In the genomic region with DNA sequence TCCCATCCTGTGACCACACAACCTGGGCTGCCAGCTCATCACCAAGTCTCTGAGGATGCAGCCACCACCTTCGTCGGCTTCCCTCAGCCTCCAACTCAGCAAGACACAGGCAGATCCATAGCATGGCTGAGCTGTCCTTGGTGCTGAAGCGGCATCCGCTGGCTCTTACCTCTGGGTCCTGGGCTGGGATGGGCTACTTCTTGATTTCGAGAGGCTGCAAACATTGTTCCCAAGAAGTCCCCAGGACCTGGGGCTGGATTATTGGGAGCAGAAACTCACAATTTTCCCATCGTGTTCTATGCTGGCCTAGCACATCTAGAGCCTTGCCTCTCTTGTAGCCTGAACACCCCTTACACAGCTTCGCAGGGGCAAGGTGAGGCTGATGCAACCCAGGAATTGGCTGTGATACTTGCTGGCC, we compare ENCODE assay signal across 9 cellular contexts. TPM values are rescaled to one million over a fixed set of nuclear protein-coding genes. Genes with fewer than 3 reads are reported as not detected.
A peak's percentile ranks its signal among the peaks of the same experiment; 100 is the strongest.
DNase-seq lines count a peak whose midpoint lies in the region; ATAC-seq and TF ChIP-seq lines count a peak whose summit lies in the region.
"Had no signal": no experiment of that assay in that cellular context is flagged by ENCODE, and none has a peak within 500 bp of the region (broad histone marks: within the 10 kb centered on the region; RNA-seq: fewer than 3 reads in every experiment).

No MANE protein-coding gene starts in this region.

- H3K36me3 ChIP-seq in HEK293 (ENCODE audit: control insufficient read depth in 2 of 2, insufficient read depth in 1 of 2, low read length in 2 of 2): no peaks in the 10 kb centered on the region
- H3K36me3 ChIP-seq in fibroblast of lung (ENCODE audit: control insufficient read depth, insufficient read depth, low read length): no peaks in the 10 kb centered on the region
- H3K36me3 ChIP-seq: uterus had no signal

- H3K9ac ChIP-seq in fibroblast of lung (ENCODE audit: insufficient read depth, low read length): no peak overlapping the region

- peak; percentile 80 for DNase-seq in RPMI8226
- peak; percentile 55 to 59 for DNase-seq in fibroblast of lung (ENCODE audit: low read depth in 2 of 2)
- peak; percentile 12 for DNase-seq in skeletal muscle cell (ENCODE audit: low read depth)
- no peak for DNase-seq in NCI-H2081 treated with DMSO at 0.1 percent for 48 hours (lab: John Stamatoyannopoulos, UW)
- DNase-seq in NK-92 treated with Interleukin-12 subunit alpha and Interleukin-12 subunit beta, amount 100 ng/mL, for 24 hours (lab: John Stamatoyannopoulos, UW): no peak

- no peak overlapping the region for H2AFZ ChIP-seq in fibroblast of lung (ENCODE audit: low read length)

- peaks cover 4% of the 10 kb centered on the region for H3K27me3 ChIP-seq in fibroblast of lung (ENCODE audit: control insufficient read depth, insufficient read depth, low read length)
- H3K27me3 ChIP-seq: uterus had no signal

- H3K4me3 ChIP-seq in HEK293 (ENCODE audit: low read depth, low read length): no peak overlapping the region
- H3K4me3 ChIP-seq in fibroblast of lung (replicated peaks in 1 of 4; ENCODE audit: control extremely low read depth in 1 of 4, insufficient read depth in 1 of 4, low read depth in 3 of 4, low read length in 4 of 4): no peak overlapping the region
- H3K4me3 ChIP-seq in skeletal muscle cell (ENCODE audit: low read depth, low read length): no peak overlapping the region
- H3K4me3 ChIP-seq: uterus had no signal

- H3K4me1 ChIP-seq in HEK293 (ENCODE audit: control insufficient read depth, insufficient read depth, low read length): no peaks in the 10 kb centered on the region
- H3K4me1 ChIP-seq in fibroblast of lung (ENCODE audit: control insufficient read depth, extremely low read depth, insufficient read depth, low read length): no peaks in the 10 kb centered on the region
- H3K4me1 ChIP-seq: uterus had no signal

- H3K27ac ChIP-seq in HEK293 (ENCODE audit: extremely low read depth, low read depth, low read length) (no peak overlapping the region), fibroblast of lung (ENCODE audit: insufficient read depth, low read length) (no peak overlapping the region)
- H3K27ac ChIP-seq: uterus had no signal

- ATAC-seq in GM21717 (IDR thresholded peaks at IDR 0.05; ENCODE audit: unreplicated experiment): no peak

- no peaks in the 10 kb centered on the region for H3K79me2 ChIP-seq in fibroblast of lung (ENCODE audit: control insufficient read depth, insufficient read depth, low read length)

- H3K9me3 ChIP-seq in HEK293 (ENCODE audit: control insufficient read depth, insufficient read depth, low read depth, low read length) (no peaks in the 10 kb centered on the region), fibroblast of lung (ENCODE audit: control insufficient read depth, insufficient read depth, low read depth, low read length) (no peaks in the 10 kb centered on the region)
- H3K9me3 ChIP-seq: uterus had no signal

- H4K20me1 ChIP-seq in fibroblast of lung (ENCODE audit: control insufficient read depth, extremely low read depth, insufficient read depth, low read length): no peaks in the 10 kb centered on the region

- no peak overlapping the region for H3K4me2 ChIP-seq in fibroblast of lung (ENCODE audit: extremely low read depth, insufficient read depth, low read length)

- no peak for TF ChIP-seq CTCF in HEK293 (tag by site-specific recombination; IDR thresholded peaks at IDR 0.05)
- TF ChIP-seq CTCF in fibroblast of lung (conservative IDR thresholded peaks at IDR 0.05 in 1 of 2, IDR thresholded peaks at IDR 0.05 in 1 of 2; ENCODE audit: low read depth in 1 of 2, low read length in 2 of 2): no peak

- POLR2A ChIA-PET in HEK293 (lab: Yijun Ruan, JAX): no interaction called here

- CTCF ChIA-PET in HEK293 (lab: Yijun Ruan, JAX): no interaction called here

TF ChIP-seq in HEK293, 187 proteins besides CTCF, POLR2A, EP300 and RAD21 (continues in another document):
- TF ChIP-seq ZNF600 (tag by site-specific recombination; IDR thresholded peaks at IDR 0.05) (peak; percentile 61), ZBTB17 (tag by site-specific recombination; IDR thresholded peaks at IDR 0.05) (peak; percentile 66), ZNF23 (tag by site-specific recombination; IDR thresholded peaks at IDR 0.05; ENCODE audit: borderline replicate concordance) (no peak), TSHZ1 (tag by site-specific recombination; IDR thresholded peaks at IDR 0.05; ENCODE audit: borderline replicate concordance) (no peak), PBX3 (CRISPR knock-in tag; IDR thresholded peaks at IDR 0.05) (peak; percentile 75; the same call in 1 of the 2 replicates)
- TF ChIP-seq, protein P1, sequence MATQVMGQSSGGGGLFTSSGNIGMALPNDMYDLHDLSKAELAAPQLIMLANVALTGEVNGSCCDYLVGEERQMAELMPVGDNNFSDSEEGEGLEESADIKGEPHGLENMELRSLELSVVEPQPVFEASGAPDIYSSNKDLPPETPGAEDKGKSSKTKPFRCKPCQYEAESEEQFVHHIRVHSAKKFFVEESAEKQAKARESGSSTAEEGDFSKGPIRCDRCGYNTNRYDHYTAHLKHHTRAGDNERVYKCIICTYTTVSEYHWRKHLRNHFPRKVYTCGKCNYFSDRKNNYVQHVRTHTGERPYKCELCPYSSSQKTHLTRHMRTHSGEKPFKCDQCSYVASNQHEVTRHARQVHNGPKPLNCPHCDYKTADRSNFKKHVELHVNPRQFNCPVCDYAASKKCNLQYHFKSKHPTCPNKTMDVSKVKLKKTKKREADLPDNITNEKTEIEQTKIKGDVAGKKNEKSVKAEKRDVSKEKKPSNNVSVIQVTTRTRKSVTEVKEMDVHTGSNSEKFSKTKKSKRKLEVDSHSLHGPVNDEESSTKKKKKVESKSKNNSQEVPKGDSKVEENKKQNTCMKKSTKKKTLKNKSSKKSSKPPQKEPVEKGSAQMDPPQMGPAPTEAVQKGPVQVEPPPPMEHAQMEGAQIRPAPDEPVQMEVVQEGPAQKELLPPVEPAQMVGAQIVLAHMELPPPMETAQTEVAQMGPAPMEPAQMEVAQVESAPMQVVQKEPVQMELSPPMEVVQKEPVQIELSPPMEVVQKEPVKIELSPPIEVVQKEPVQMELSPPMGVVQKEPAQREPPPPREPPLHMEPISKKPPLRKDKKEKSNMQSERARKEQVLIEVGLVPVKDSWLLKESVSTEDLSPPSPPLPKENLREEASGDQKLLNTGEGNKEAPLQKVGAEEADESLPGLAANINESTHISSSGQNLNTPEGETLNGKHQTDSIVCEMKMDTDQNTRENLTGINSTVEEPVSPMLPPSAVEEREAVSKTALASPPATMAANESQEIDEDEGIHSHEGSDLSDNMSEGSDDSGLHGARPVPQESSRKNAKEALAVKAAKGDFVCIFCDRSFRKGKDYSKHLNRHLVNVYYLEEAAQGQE (tag by site-specific recombination; IDR thresholded peaks at IDR 0.05): peak; percentile 98

RNA-seq across cellular contexts. Expression of gene C1QA, which starts 24.9 kb away (rescaled TPM):
- 0.26 TPM in 1 of 2 replicates, not detected in the other for total RNA-seq in fibroblast of lung
- polyA plus RNA-seq in fibroblast of lung: not detected in 2 replicates
- not detected in 2 replicates for polyA plus RNA-seq in fibroblast of lung (2012)
- not detected in 2 replicates for polyA minus RNA-seq in fibroblast of lung (ENCODE audit: low replicate concordance)
- polyA plus RNA-seq: immature natural killer cell had no signal

RNA-seq across cellular contexts. Expression of gene C1QC, which starts 31.9 kb away (rescaled TPM):
- total RNA-seq in fibroblast of lung: not detected in 2 replicates
- polyA plus RNA-seq in fibroblast of lung: not detected in 2 replicates
- polyA plus RNA-seq in fibroblast of lung (2012): not detected in 2 replicates
- not detected in 2 replicates for polyA minus RNA-seq in fibroblast of lung (ENCODE audit: low replicate concordance)
- polyA plus RNA-seq: immature natural killer cell had no signal

RNA-seq across cellular contexts. Expression of gene C1QB, which starts 41.5 kb away (rescaled TPM):
- not detected in 2 replicates for total RNA-seq in fibroblast of lung
- polyA plus RNA-seq in fibroblast of lung: not detected in 2 replicates
- polyA plus RNA-seq in fibroblast of lung (2012): not detected in 2 replicates
- not detected in 2 replicates for polyA minus RNA-seq in fibroblast of lung (ENCODE audit: low replicate concordance)
- polyA plus RNA-seq: immature natural killer cell had no signal

RNA-seq across cellular contexts. Expression of gene EPHA8, which starts 48.2 kb away (rescaled TPM):
- total RNA-seq in fibroblast of lung: not detected in 2 replicates
- polyA plus RNA-seq in fibroblast of lung: not detected in 2 replicates
- not detected in 2 replicates for polyA plus RNA-seq in fibroblast of lung (2012)
- not detected in 2 replicates for polyA minus RNA-seq in fibroblast of lung (ENCODE audit: low replicate concordance)
- polyA plus RNA-seq: immature natural killer cell had no signal

Comparison
In these comparisons a context has a peak if more than half of its experiments do, and no peak if none do; other contexts are left out.
1. DNase-seq: peak in RPMI8226 (single experiment), fibroblast of lung (2 of 2) and skeletal muscle cell (single experiment); none in NCI-H2081 treated with DMSO at 0.1 percent for 48 hours (single experiment) and NK-92 treated with Interleukin-12 subunit alpha and Interleukin-12 subunit beta, amount 100 ng/mL, for 24 hours (single experiment).